ENCODE assay signal across 21 cellular contexts in the genomic region with DNA sequence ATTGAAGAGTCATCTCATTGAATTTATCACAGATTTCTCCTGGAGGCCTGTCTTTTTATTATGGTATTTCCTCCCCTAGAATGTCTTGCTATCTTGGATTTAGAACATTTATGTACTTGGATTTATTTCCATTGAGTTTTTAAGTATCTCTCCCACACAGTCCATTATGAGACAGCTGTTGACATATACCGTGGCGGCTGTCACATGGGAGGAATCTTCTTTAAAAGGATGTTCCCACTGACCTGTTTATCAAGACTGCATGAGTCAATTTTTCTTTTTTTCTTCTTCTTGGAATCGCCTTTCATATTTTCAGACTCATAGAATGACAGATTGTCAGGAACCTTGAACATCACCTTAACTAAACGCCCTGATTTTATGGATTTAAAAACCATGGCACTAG.
"Had no signal": no experiment of that assay in that cellular context is flagged by ENCODE, and none has a peak within 500 bp of the region (broad histone marks: within the 10 kb centered on the region; RNA-seq: fewer than 3 reads in every experiment).

No MANE protein-coding gene starts in this region.

- H3K79me2 ChIP-seq: parathyroid adenoma had no signal

- DNase-seq: colonic mucosa; dermis blood vessel endothelial cell; esophagus squamous epithelium; head of caudate nucleus; hippocampal formation; islet precursor cell; mucosa of descending colon; natural killer cell; occipital lobe; retina; right lobe of liver; stimulated activated CD4-positive, alpha-beta T cell treated with anti-CD3 and anti-CD28 coated beads, Interleukin-2, amount 100 ng/mL, for 48 hours; stimulated activated naive CD8-positive, alpha-beta T cell treated with anti-CD3 and anti-CD28 coated beads, Interleukin-15, Interleukin-2, amounts not matched to agents 100 U/mL and 50 U/mL, for 24 hours; tibial artery; upper lobe of left lung; uterus had no signal

- H3K4me3 ChIP-seq: colonic mucosa, esophagus squamous epithelium, mucosa of descending colon, prostate gland, right lobe of liver, skin epidermis, tibial artery, upper lobe of left lung, uterus had no signal

- H3K27me3 ChIP-seq: colonic mucosa, esophagus squamous epithelium, right lobe of liver, tibial artery, upper lobe of left lung, uterus had no signal

- H3K36me3 ChIP-seq: colonic mucosa, esophagus squamous epithelium, prostate gland, right lobe of liver, tibial artery, upper lobe of left lung, uterus had no signal

- ATAC-seq: left lobe of liver; mucosa of descending colon; natural killer cell; right lobe of liver; stimulated activated effector memory CD8-positive, alpha-beta T cell treated with anti-CD3 and anti-CD28 coated beads, Interleukin-12 subunit alpha, Interleukin-12 subunit beta, amount 100 ng/mL, for 72 hours; stimulated activated naive CD8-positive, alpha-beta T cell treated with anti-CD3 and anti-CD28 coated beads, Interleukin-15, Interleukin-2, amounts not matched to agents 100 U/mL and 50 U/mL, for 24 hours had no signal

- H2AFZ ChIP-seq: parathyroid adenoma had no signal

- H3K9me3 ChIP-seq: colonic mucosa, esophagus squamous epithelium, mucosa of descending colon, prostate gland, right lobe of liver, tibial artery, upper lobe of left lung, uterus had no signal

- H3K27ac ChIP-seq: colonic mucosa, esophagus squamous epithelium, parathyroid adenoma, prostate gland, right lobe of liver, skin epidermis, tibial artery, upper lobe of left lung, uterus had no signal

- H3K9ac ChIP-seq: parathyroid adenoma had no signal

- H3K4me1 ChIP-seq: colonic mucosa, esophagus squamous epithelium, parathyroid adenoma, prostate gland, right lobe of liver, upper lobe of left lung, uterus had no signal
